In genomic region chr22:47198801-47199251, GRCh38 we compare ENCODE assay signal across 13 cellular contexts.
"Had no signal": no experiment of that assay in that cellular context is flagged by ENCODE, and none has a peak within 500 bp of the region (broad histone marks: within the 10 kb centered on the region; RNA-seq: fewer than 3 reads in every experiment).

No MANE protein-coding gene starts in this region.

- H2AFZ ChIP-seq: hepatocyte had no signal

- H3K4me1 ChIP-seq: colonic mucosa had no signal

- H3K27me3 ChIP-seq: colonic mucosa, hepatocyte had no signal

- H3K79me2 ChIP-seq: hepatocyte had no signal

- H3K4me2 ChIP-seq: hepatocyte had no signal

- DNase-seq: activated naive CD4-positive, alpha-beta T cell treated with Interleukin-2 at 50 U/mL for 16 hours; activated naive CD8-positive, alpha-beta T cell treated with anti-CD3 and anti-CD28 coated beads, Interleukin-2, amount 50 U/mL, for 24 hours; colonic mucosa; effector CD8-positive, alpha-beta T cell; kidney glomerular epithelial cell; occipital lobe; SIG-M5; SW 1271; trophoblast cell had no signal

- H3K9me3 ChIP-seq: colonic mucosa had no signal

- H3K36me3 ChIP-seq: colonic mucosa had no signal

- ATAC-seq: activated CD4-positive, CD25-positive, alpha-beta regulatory T cell treated with anti-CD3 and anti-CD28 coated beads, Interleukin-2, amount 50 U/mL, for 24 hours; activated naive CD8-positive, alpha-beta T cell treated with anti-CD3 and anti-CD28 coated beads, Interleukin-2, amount 50 U/mL, for 24 hours; stimulated activated effector memory CD8-positive, alpha-beta T cell treated with anti-CD3 and anti-CD28 coated beads, Interleukin-12 subunit alpha, Interleukin-12 subunit beta, amount 100 ng/mL, for 72 hours had no signal

- H3K4me3 ChIP-seq: colonic mucosa, hepatocyte had no signal

- H3K27ac ChIP-seq: colonic mucosa, epithelial cell of prostate, hepatocyte had no signal
